27 cellular contexts compared by ENCODE assay signal in the genomic region with DNA sequence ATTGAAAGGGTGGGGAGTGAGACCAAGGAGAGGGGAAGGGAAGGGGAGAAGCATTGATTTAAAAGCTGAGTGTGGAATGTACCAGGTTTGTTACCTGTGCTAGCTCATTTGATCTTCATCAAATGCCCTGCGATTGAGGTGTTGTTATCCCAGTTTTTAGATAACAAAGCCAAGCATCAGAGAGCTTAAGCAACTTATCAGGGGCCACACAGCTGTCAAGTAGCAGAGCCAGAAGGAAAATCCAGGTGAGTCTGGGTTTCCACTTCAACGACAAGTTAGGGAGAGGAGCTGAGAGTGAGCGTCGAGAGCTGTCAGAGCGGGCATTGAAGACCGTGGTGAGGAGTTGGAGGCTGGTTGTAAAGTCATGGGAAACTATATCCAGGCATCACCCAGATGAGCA.
"Had no signal": no experiment of that assay in that cellular context is flagged by ENCODE, and none has a peak within 500 bp of the region (broad histone marks: within the 10 kb centered on the region; RNA-seq: fewer than 3 reads in every experiment).

No MANE protein-coding gene starts in this region.

- H3K27me3 Mint-ChIP-seq: activated naive CD4-positive, alpha-beta T cell treated with anti-CD3 and anti-CD28 coated beads, Interleukin-2, amount 50 U/mL, for 24 hours had no signal

- H3K36me3 Mint-ChIP-seq: activated naive CD4-positive, alpha-beta T cell treated with anti-CD3 and anti-CD28 coated beads, Interleukin-2, amount 50 U/mL, for 24 hours; immature natural killer cell; naive B cell; stimulated activated naive B cell treated with anti-CD40 and anti-IgM and Interleukin-4, amounts not matched to agents 10 μg/mL and 1 μg/mL and 100 μg/mL, for 72 hours; WTC11 had no signal

- H3K4me1 ChIP-seq: colonic mucosa had no signal

- H3K9me3 Mint-ChIP-seq: activated naive CD4-positive, alpha-beta T cell treated with anti-CD3 and anti-CD28 coated beads, Interleukin-2, amount 50 U/mL, for 24 hours; effector memory CD8-positive, alpha-beta T cell; immature natural killer cell; naive B cell; stimulated activated naive B cell treated with anti-CD40 and anti-IgM and Interleukin-4, amounts not matched to agents 10 μg/mL and 1 μg/mL and 100 μg/mL, for 72 hours had no signal

- H3K27me3 ChIP-seq: adrenal gland, ascending aorta, colonic mucosa, dorsolateral prefrontal cortex, esophagus muscularis mucosa, hepatocyte, sigmoid colon, testis, vagina had no signal

- FAIRE-seq: frontal cortex had no signal

- H3K27ac ChIP-seq: adrenal gland, ascending aorta, colonic mucosa, esophagus muscularis mucosa, hepatocyte, lower lobe of right lung, sigmoid colon, testis, vagina had no signal

- H3K4me3 Mint-ChIP-seq: activated naive CD4-positive, alpha-beta T cell treated with anti-CD3 and anti-CD28 coated beads, Interleukin-2, amount 50 U/mL, for 24 hours; immature natural killer cell; naive B cell; stimulated activated naive B cell treated with anti-CD40 and anti-IgM and Interleukin-4, amounts not matched to agents 10 μg/mL and 1 μg/mL and 100 μg/mL, for 72 hours; WTC11 had no signal

- H2AFZ ChIP-seq: hepatocyte had no signal

- H3K4me2 ChIP-seq: hepatocyte had no signal

- H3K9me3 ChIP-seq: adrenal gland, ascending aorta, colonic mucosa, esophagus muscularis mucosa, lower lobe of right lung, sigmoid colon, testis, vagina had no signal

- H3K27ac Mint-ChIP-seq: activated naive CD4-positive, alpha-beta T cell treated with anti-CD3 and anti-CD28 coated beads, Interleukin-2, amount 50 U/mL, for 24 hours; stimulated activated naive B cell treated with anti-CD40 and anti-IgM and Interleukin-4, amounts not matched to agents 10 μg/mL and 1 μg/mL and 100 μg/mL, for 72 hours; WTC11 had no signal

- ATAC-seq: left lobe of liver; lower lobe of right lung; stimulated activated naive B cell treated with anti-CD40 and anti-IgM and Interleukin-4, amounts not matched to agents 10 μg/mL and 1 μg/mL and 100 μg/mL, for 72 hours; WTC11 had no signal

- H3K36me3 ChIP-seq: adrenal gland, ascending aorta, colonic mucosa, esophagus muscularis mucosa, lower lobe of right lung, sigmoid colon, vagina had no signal

- DNase-seq: activated CD4-positive, alpha-beta T cell treated with anti-CD3 and anti-CD28 coated beads for 4 hours; activated CD4-positive, alpha-beta T cell treated with anti-CD3 and anti-CD28 coated beads, Interleukin-2, amount 50 U/mL, for 48 hours; activated effector memory CD4-positive, alpha-beta T cell treated with anti-CD3 and anti-CD28 coated beads, Interleukin-2, amount 50 U/mL, for 16 hours; adrenal gland; colonic mucosa; effector memory CD8-positive, alpha-beta T cell; glutamatergic neuron; immature natural killer cell; lower lobe of right lung; naive B cell; sigmoid colon; stimulated activated CD4-positive, alpha-beta T cell treated with anti-CD3 and anti-CD28 coated beads, Interleukin-15, amount 100 ng/mL, for 24 hours; stimulated activated CD8-positive, alpha-beta memory T cell treated with anti-CD3 and anti-CD28 coated beads, Interleukin-4, amount 100 ng/mL, for 48 hours; stimulated activated naive B cell treated with anti-CD40 and anti-IgM and Interleukin-4, amounts not matched to agents 10 μg/mL and 1 μg/mL and 100 μg/mL, for 72 hours; T1000; testis; trophoblast cell had no signal

- H3K4me3 ChIP-seq: adrenal gland, ascending aorta, colonic mucosa, dorsolateral prefrontal cortex, esophagus muscularis mucosa, hepatocyte, lower lobe of right lung, sigmoid colon, smooth muscle cell, testis, vagina had no signal
